ENCODE assay signal across 16 cellular contexts in the genomic region with DNA sequence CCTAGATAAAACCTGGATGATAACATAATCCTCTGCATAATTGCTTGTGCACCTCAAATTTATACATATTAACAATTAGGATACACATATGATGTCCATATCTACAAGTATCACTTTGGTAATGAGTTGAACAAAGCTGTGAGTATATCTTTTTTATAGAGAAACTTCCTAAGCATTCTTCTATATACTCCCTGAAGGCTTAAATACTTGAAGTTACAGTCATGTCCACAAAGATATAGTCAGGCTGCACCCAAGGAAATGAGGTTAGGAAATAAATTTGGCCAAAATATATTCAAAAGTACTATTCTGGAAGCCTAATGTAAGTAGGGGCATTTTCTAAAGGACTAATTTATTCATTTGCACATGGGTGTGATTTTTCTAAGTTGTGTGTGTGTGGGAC.
DNase-seq lines count a peak whose midpoint lies in the region; ATAC-seq and TF ChIP-seq lines count a peak whose summit lies in the region.
"Had no signal": no experiment of that assay in that cellular context is flagged by ENCODE, and none has a peak within 500 bp of the region (broad histone marks: within the 10 kb centered on the region; RNA-seq: fewer than 3 reads in every experiment).

No MANE protein-coding gene starts in this region.

- no TSS peak for BruUV-seq in IMR-90 (replicated peaks; lab: Mats Ljungman, UMichigan)

- H2BK120ac ChIP-seq in IMR-90 (ENCODE audit: low read depth, low read length) = no peak overlapping the region

- TF ChIP-seq POLR2A in IMR-90 (IDR thresholded peaks at IDR 0.05; ENCODE audit: low read depth, low read length) = no peak

- no peak overlapping the region for H3K27ac Mint-ChIP-seq in activated naive CD8-positive, alpha-beta T cell treated with anti-CD3 and anti-CD28 coated beads for 36 hours
- H3K27ac Mint-ChIP-seq: CD4-positive, alpha-beta T cell; H9 had no signal

- no peaks in the 10 kb centered on the region for H3K4me1 Mint-ChIP-seq in activated naive CD8-positive, alpha-beta T cell treated with anti-CD3 and anti-CD28 coated beads for 36 hours
- H3K4me1 Mint-ChIP-seq: H9 had no signal

- H3K23ac ChIP-seq in IMR-90 (ENCODE audit: low read depth, low read length) = no peak overlapping the region

- H3K4ac ChIP-seq in IMR-90 (ENCODE audit: low read depth, low read length) = no peak overlapping the region

- H3K27me3 Mint-ChIP-seq in activated naive CD8-positive, alpha-beta T cell treated with anti-CD3 and anti-CD28 coated beads for 36 hours = no peaks in the 10 kb centered on the region
- H3K27me3 Mint-ChIP-seq: CD4-positive, alpha-beta T cell had no signal

- no peak overlapping the region for H2BK5ac ChIP-seq in IMR-90 (ENCODE audit: low read depth, low read length, poor library complexity, severe bottlenecking)

- CTCF ChIA-PET in BJ (lab: Yijun Ruan, JAX) = no interaction called here
- CTCF ChIA-PET in IMR-90 (lab: Yijun Ruan, JAX) = no interaction called here

- H3K27ac ChIP-seq in IMR-90 (ENCODE audit: insufficient read depth, low read length) = no peak overlapping the region
- H3K27ac ChIP-seq: BLaER1 treated with 17β-estradiol and CSF1 and Interleukin-3, amounts not matched to agents 10 nM and 100 nM had no signal

- intact Hi-C loops in IMR-90 (cut with micrococcal nuclease) = no loop called here

- H3K4me3 ChIP-seq in BJ (ENCODE audit: low read depth, low read length) (no peak overlapping the region), IMR-90 (ENCODE audit: insufficient read depth, low read depth, low read length) (no peak overlapping the region)
- H3K4me3 ChIP-seq: BLaER1 treated with 17β-estradiol and CSF1 and Interleukin-3, amounts not matched to agents 10 nM and 100 nM had no signal

- no peak overlapping the region for H2BK15ac ChIP-seq in IMR-90 (ENCODE audit: low read depth, low read length)

- no peaks in the 10 kb centered on the region for H4K20me1 ChIP-seq in IMR-90 (ENCODE audit: insufficient read depth, low read length)
- H4K20me1 ChIP-seq: BLaER1 treated with 17β-estradiol and CSF1 and Interleukin-3, amounts not matched to agents 10 nM and 100 nM had no signal

- peak; percentile 54; the same call in 1 of the 2 replicates for ATAC-seq in IMR-90 (ENCODE audit: low read depth)

- no peak overlapping the region for H2AFZ ChIP-seq in IMR-90 (replicated peaks; ENCODE audit: low read length, poor library complexity)

- H3K18ac ChIP-seq in IMR-90 (ENCODE audit: low read depth, low read length) = no peak overlapping the region

- H2AK5ac ChIP-seq in IMR-90 (ENCODE audit: low read depth, low read length) = no peak overlapping the region

- no peak for TF ChIP-seq CTCF in BJ (IDR thresholded peaks at IDR 0.05; ENCODE audit: insufficient read depth, low read depth, low read length)
- no peak for TF ChIP-seq CTCF in IMR-90 (conservative IDR thresholded peaks at IDR 0.05; ENCODE audit: low read depth, low read length)

- POLR2A ChIA-PET in BJ (lab: Charles Lee) = no interaction called here
- POLR2A ChIA-PET in IMR-90 (lab: Charles Lee; ENCODE audit: unreplicated experiment) = no interaction called here

- no peaks in the 10 kb centered on the region for H3K9me3 ChIP-seq in IMR-90 (ENCODE audit: control insufficient read depth, insufficient read depth, low read length)
- H3K9me3 ChIP-seq: BLaER1 treated with 17β-estradiol and CSF1 and Interleukin-3, amounts not matched to agents 10 nM and 100 nM had no signal

- no peak for TF ChIP-seq RAD21 in IMR-90 (IDR thresholded peaks at IDR 0.05; ENCODE audit: low read length)

- H3K27me3 ChIP-seq in BJ (ENCODE audit: control insufficient read depth, insufficient read depth, low read length) = no peaks in the 10 kb centered on the region
- H3K27me3 ChIP-seq in IMR-90 (ENCODE audit: control insufficient read depth, insufficient read depth, low read length) = no peaks in the 10 kb centered on the region
- H3K27me3 ChIP-seq: BLaER1 treated with 17β-estradiol and CSF1 and Interleukin-3, amounts not matched to agents 10 nM and 100 nM had no signal

- no peaks in the 10 kb centered on the region for H3K4me1 ChIP-seq in IMR-90 (ENCODE audit: control insufficient read depth, insufficient read depth, low read length)
- H3K4me1 ChIP-seq: BLaER1 treated with 17β-estradiol and CSF1 and Interleukin-3, amounts not matched to agents 10 nM and 100 nM had no signal

- H2BK20ac ChIP-seq in IMR-90 (ENCODE audit: low read depth, low read length) = no peak overlapping the region

- no peak overlapping the region for H3K9ac ChIP-seq in IMR-90 (ENCODE audit: low read depth, low read length)
- H3K9ac ChIP-seq: BLaER1 treated with 17β-estradiol and CSF1 and Interleukin-3, amounts not matched to agents 10 nM and 100 nM had no signal

- H4K5ac ChIP-seq in IMR-90 (ENCODE audit: low read depth, low read length) = no peak overlapping the region

- dilution Hi-C loops in IMR-90 (cut with HindIII; ENCODE audit: low sequenced_read_pairs, unreplicated experiment) = no loop called here

- no peaks in the 10 kb centered on the region for H3K9me1 ChIP-seq in IMR-90 (ENCODE audit: insufficient read depth, low read length)

- H4K91ac ChIP-seq in IMR-90 (ENCODE audit: insufficient read depth, low read depth, low read length) = no peak overlapping the region

- H3K36me3 Mint-ChIP-seq in activated naive CD8-positive, alpha-beta T cell treated with anti-CD3 and anti-CD28 coated beads for 36 hours = no peaks in the 10 kb centered on the region

- no peak overlapping the region for H2AK9ac ChIP-seq in IMR-90 (replicated peaks; ENCODE audit: low read depth, low read length, poor library complexity)

- H3K14ac ChIP-seq in IMR-90 (replicated peaks; ENCODE audit: low read depth, low read length) = no peak overlapping the region

- H3K9me3 Mint-ChIP-seq in activated naive CD8-positive, alpha-beta T cell treated with anti-CD3 and anti-CD28 coated beads for 36 hours = no peaks in the 10 kb centered on the region
- H3K9me3 Mint-ChIP-seq: CD4-positive, alpha-beta T cell; H9 had no signal

- in situ Hi-C loops in IMR-90 (cut with MboI; ENCODE audit: low sequenced_read_pairs) = no loop called here

- DNase-seq in BJ (ENCODE audit: low read depth) (peak; percentile 9), IMR-90 (peak; percentile 30), dedifferentiated amniotic fluid mesenchymal stem cell (ENCODE audit: extremely low spot score) (peak; percentile 25), foreskin melanocyte (peak; percentile 20), HUDEP-2 (lab: John Stamatoyannopoulos, UW; ENCODE audit: unreplicated experiment in 76 of 76) (no peak), C1 segment of cervical spinal cord (lab: John Stamatoyannopoulos, UW) (no peak)
- DNase-seq in activated naive CD8-positive, alpha-beta T cell treated with anti-CD3 and anti-CD28 coated beads for 36 hours = no peak
- DNase-seq: 8988T; AML-193; Calu3; CD4-positive, alpha-beta T cell; DMS 273 treated with DMSO at 0.1 percent for 48 hours; GDM1; GOT3; H9 had no signal

- H3K56ac ChIP-seq in IMR-90 (ENCODE audit: extremely low read depth, insufficient read depth, low read length) = no peak overlapping the region

- no peak overlapping the region for H4K8ac ChIP-seq in IMR-90 (ENCODE audit: low read depth in 2 of 2, low read length in 2 of 2)

- no peak overlapping the region for H3K4me2 ChIP-seq in IMR-90 (ENCODE audit: low read depth, low read length)
- H3K4me2 ChIP-seq: BLaER1 treated with 17β-estradiol and CSF1 and Interleukin-3, amounts not matched to agents 10 nM and 100 nM had no signal

- H3K36me3 ChIP-seq in BJ (ENCODE audit: control insufficient read depth, insufficient read depth, low read length) (no peaks in the 10 kb centered on the region), IMR-90 (ENCODE audit: control insufficient read depth, insufficient read depth, low read length) (no peaks in the 10 kb centered on the region)
- H3K36me3 ChIP-seq: BLaER1 treated with 17β-estradiol and CSF1 and Interleukin-3, amounts not matched to agents 10 nM and 100 nM had no signal

- no peaks in the 10 kb centered on the region for H3K79me1 ChIP-seq in IMR-90 (ENCODE audit: low read depth in 1 of 2, low read length in 2 of 2)

- no peak overlapping the region for H3K4me3 Mint-ChIP-seq in activated naive CD8-positive, alpha-beta T cell treated with anti-CD3 and anti-CD28 coated beads for 36 hours
- H3K4me3 Mint-ChIP-seq: CD4-positive, alpha-beta T cell; H9 had no signal

TF ChIP-seq in IMR-90, 13 proteins besides CTCF, POLR2A, EP300 and RAD21:
- TF ChIP-seq NFE2L2 (IDR thresholded peaks at IDR 0.05; ENCODE audit: low read depth, low read length) (no peak), MAZ (IDR thresholded peaks at IDR 0.05; ENCODE audit: borderline replicate concordance, low read depth, low read length) (no peak), ELK1 (IDR thresholded peaks at IDR 0.05; ENCODE audit: borderline replicate concordance, low read depth, low read length) (no peak), USF2 (IDR thresholded peaks at IDR 0.05; ENCODE audit: low read depth, low read length) (no peak), CEBPB (IDR thresholded peaks at IDR 0.05; ENCODE audit: low read depth, low read length) (no peak), RFX5 (IDR thresholded peaks at IDR 0.05; ENCODE audit: low read depth, low read length) (no peak), BHLHE40 (IDR thresholded peaks at IDR 0.05; ENCODE audit: low read depth, low read length) (no peak), MXI1 (IDR thresholded peaks at IDR 0.05; ENCODE audit: borderline replicate concordance, low read depth, low read length) (no peak), FOS (IDR thresholded peaks at IDR 0.05; ENCODE audit: low read depth, low read length) (no peak), SMC3 (IDR thresholded peaks at IDR 0.05; ENCODE audit: low read depth, low read length) (no peak), CHD1 (IDR thresholded peaks at IDR 0.05; ENCODE audit: low read depth, low read length) (no peak), RCOR1 (IDR thresholded peaks at IDR 0.05; ENCODE audit: insufficient replicate concordance, low read length) (no peak), MAFK (IDR thresholded peaks at IDR 0.05; ENCODE audit: low read depth, low read length) (no peak)

Comparison
In these comparisons a context has a peak if more than half of its experiments do, and no peak if none do; other contexts are left out.
1. DNase-seq: peak in BJ (single experiment), IMR-90 (single experiment), dedifferentiated amniotic fluid mesenchymal stem cell (single experiment) and foreskin melanocyte (single experiment); none in HUDEP-2 (0 of 76), C1 segment of cervical spinal cord (0 of 14) and activated naive CD8-positive, alpha-beta T cell treated with anti-CD3 and anti-CD28 coated beads for 36 hours (single experiment).